ENCODE assay signal across 8 cellular contexts in genomic region chr2:119240311-119241204, GRCh38. TPM values are rescaled to one million over a fixed set of nuclear protein-coding genes. Genes with fewer than 3 reads are reported as not detected.
DNase-seq lines count a peak whose midpoint lies in the region; ATAC-seq, FAIRE-seq and TF ChIP-seq lines count a peak whose summit lies in the region.

No MANE protein-coding gene starts in this region.

- no peak overlapping the region for H3K4me3 ChIP-seq in endothelial cell of umbilical vein (replicated peaks in 1 of 3; ENCODE audit: insufficient read depth in 1 of 3, low read depth in 1 of 3, low read length in 3 of 3)

- H3K9ac ChIP-seq in endothelial cell of umbilical vein (replicated peaks; ENCODE audit: extremely low read depth, insufficient read depth, low read length), result no peak overlapping the region

- TF ChIP-seq CTCF in endothelial cell of umbilical vein (IDR thresholded peaks at IDR 0.05; ENCODE audit: extremely low read depth in 1 of 2, insufficient read depth in 1 of 2, low read depth in 1 of 2, low read length in 2 of 2), result no peak
- no peak for TF ChIP-seq CTCF in nephron (IDR thresholded peaks at IDR 0.05; ENCODE audit: unreplicated experiment in 3 of 3)

- H3K4me1 Mint-ChIP-seq in nephron, result peaks cover 35% of the 10 kb centered on the region

- no peak for TF ChIP-seq POLR2A in endothelial cell of umbilical vein (IDR thresholded peaks at IDR 0.05; ENCODE audit: low read depth, low read length)

- dilution Hi-C loops in endothelial cell of umbilical vein (cut with MboI; ENCODE audit: extremely low pct_ligation_motif_present, low sequenced_read_pairs), result no loop called here

- intact Hi-C loops in endothelial cell of umbilical vein (cut with micrococcal nuclease), result no loop called here

- no peaks in the 10 kb centered on the region for H3K9me3 Mint-ChIP-seq in nephron

- H3K36me3 ChIP-seq in endothelial cell of umbilical vein (ENCODE audit: control insufficient read depth in 2 of 2, extremely low read depth in 1 of 2, insufficient read depth in 2 of 2, low read length in 2 of 2), result no peaks in the 10 kb centered on the region

- H2AFZ ChIP-seq in endothelial cell of umbilical vein (ENCODE audit: low read depth, low read length), result no peak overlapping the region

- in situ Hi-C loops in ACHN (cut with HindIII; ENCODE audit: low pct_ligation_motif_present, low pct_unique_long_range_greater_than_20kb, low sequenced_read_pairs), result no loop called here

- CTCF ChIA-PET in endothelial cell of umbilical vein (lab: Charles Lee), result interaction anchor here (0.6 to 1.9 kb wide), 2 partner anchors 15 to 24 kb away, joined by 4 to 5 read pairs; no protein-coding TSS in a partner anchor

- POLR2A ChIA-PET in endothelial cell of umbilical vein (lab: Charles Lee), result no interaction called here

- peaks cover 5% of the 10 kb centered on the region for H3K27me3 Mint-ChIP-seq in nephron (ENCODE audit: low read depth)

- DNase-seq in EH (ENCODE audit: low read depth) (peak; percentile 89), NCI-H345 treated with DMSO at 0.1 percent for 48 hours (lab: John Stamatoyannopoulos, UW; ENCODE audit: unreplicated experiment) (peak; percentile 90), endothelial cell of umbilical vein (ENCODE audit: low read depth, low spot score) (no peak), Kasumi-1 (lab: John Stamatoyannopoulos, UW) (no peak), ACHN (no peak)
- DNase-seq in activated effector memory CD4-positive, alpha-beta T cell treated with Interleukin-2 at 50 U/mL for 16 hours, result no peak

- no peak overlapping the region for H3K4me2 ChIP-seq in endothelial cell of umbilical vein (ENCODE audit: insufficient read depth, low read length)

- no peaks in the 10 kb centered on the region for H3K27me3 ChIP-seq in endothelial cell of umbilical vein (ENCODE audit: control insufficient read depth in 2 of 2, insufficient read depth in 2 of 2, low read length in 2 of 2)

- H3K27ac Mint-ChIP-seq in nephron, result peak overlapping the region; percentile 43 to 93 (median 89)

- H3K27ac ChIP-seq in endothelial cell of umbilical vein (ENCODE audit: insufficient read depth, low read depth, low read length), result no peak overlapping the region

- FAIRE-seq in endothelial cell of umbilical vein (lab: Jason Lieb, UNC), result peak; percentile 12

- H3K4me3 Mint-ChIP-seq in nephron, result peak overlapping the region in 1 of 3 experiments; percentile 26

- no peaks in the 10 kb centered on the region for H3K9me3 ChIP-seq in endothelial cell of umbilical vein (replicated peaks; ENCODE audit: control insufficient read depth, insufficient read depth, low read length)

- H4K20me1 ChIP-seq in endothelial cell of umbilical vein (replicated peaks; ENCODE audit: control insufficient read depth, extremely low read depth, insufficient read depth, low read length), result no peaks in the 10 kb centered on the region

- H3K79me2 ChIP-seq in endothelial cell of umbilical vein (ENCODE audit: control insufficient read depth, insufficient read depth, low read length), result no peaks in the 10 kb centered on the region

- no TSS peak for BruUV-seq in endothelial cell of umbilical vein (replicated peaks; lab: Mats Ljungman, UMichigan)

- no peak for ATAC-seq in HG03521 (IDR thresholded peaks at IDR 0.05; ENCODE audit: unreplicated experiment)

- H3K4me1 ChIP-seq in endothelial cell of umbilical vein (ENCODE audit: control insufficient read depth, extremely low read depth, insufficient read depth, low read length), result no peaks in the 10 kb centered on the region

- no peaks in the 10 kb centered on the region for H3K36me3 Mint-ChIP-seq in nephron (ENCODE audit: low read depth)

- no peaks in the 10 kb centered on the region for H3K9me1 ChIP-seq in endothelial cell of umbilical vein (replicated peaks; ENCODE audit: control insufficient read depth, extremely low read depth, insufficient read depth, low read length)

TF ChIP-seq in endothelial cell of umbilical vein, 7 proteins besides CTCF, POLR2A, EP300 and RAD21:
- TF ChIP-seq EZH2 (IDR thresholded peaks at IDR 0.05; ENCODE audit: borderline replicate concordance, low read depth, low read length, severe bottlenecking) (no peak), POLR2AphosphoS5 (IDR thresholded peaks at IDR 0.05; ENCODE audit: insufficient read depth, low read depth, low read length) (no peak), MAX (IDR thresholded peaks at IDR 0.05; ENCODE audit: insufficient read depth, insufficient read length) (no peak), GATA2 (IDR thresholded peaks at IDR 0.05; ENCODE audit: insufficient read depth, insufficient read length, low read depth, low read length) (no peak), FOS (IDR thresholded peaks at IDR 0.05; ENCODE audit: borderline replicate concordance, insufficient read depth, low read length) (no peak), MYC (IDR thresholded peaks at IDR 0.05; ENCODE audit: low read depth, low read length) (no peak), JUN (IDR thresholded peaks at IDR 0.05; ENCODE audit: borderline replicate concordance, insufficient read depth, insufficient read length, low read depth) (no peak)

RNA-seq across cellular contexts. Expression of gene STEAP3, which starts 16.9 kb away (rescaled TPM):
- 12.7 and 17.4 TPM in 2 replicates for total RNA-seq in endothelial cell of umbilical vein
- 8.6 and 10.6 TPM in 2 replicates for polyA plus RNA-seq in endothelial cell of umbilical vein
- 6.8 and 7.0 TPM in 2 replicates for polyA plus RNA-seq in endothelial cell of umbilical vein (2011; cell fraction: cytosol; rRNA removed)
- polyA plus RNA-seq in endothelial cell of umbilical vein (2011; cell fraction: nucleus; rRNA removed), result 7.4 and 7.9 TPM in 2 replicates
- polyA plus RNA-seq in endothelial cell of umbilical vein (2012), result 21.2 and 25.6 TPM in 2 replicates
- polyA minus RNA-seq in endothelial cell of umbilical vein, result 7.0 and 8.4 TPM in 2 replicates
- polyA minus RNA-seq in endothelial cell of umbilical vein (2011; cell fraction: cytosol; rRNA and poly(A)+ RNA removed), result 9.5 TPM
- polyA minus RNA-seq in endothelial cell of umbilical vein (2011; cell fraction: nucleus; rRNA and poly(A)+ RNA removed), result 4.7 and 5.1 TPM in 2 replicates

Comparison
In these comparisons a context has a peak if more than half of its experiments do, and no peak if none do; other contexts are left out.
1. DNase-seq: peak in EH (single experiment) and NCI-H345 treated with DMSO at 0.1 percent for 48 hours (single experiment); none in endothelial cell of umbilical vein (single experiment), activated effector memory CD4-positive, alpha-beta T cell treated with Interleukin-2 at 50 U/mL for 16 hours (single experiment), Kasumi-1 (0 of 2) and ACHN (single experiment).